11 cellular contexts compared by ENCODE assay signal in genomic region chr17:77479817-77480508, GRCh38.
DNase-seq lines count a peak whose midpoint lies in the region; ATAC-seq and TF ChIP-seq lines count a peak whose summit lies in the region.
"Had no signal": no experiment of that assay in that cellular context is flagged by ENCODE, and none has a peak within 500 bp of the region (broad histone marks: within the 10 kb centered on the region; RNA-seq: fewer than 3 reads in every experiment).

No MANE protein-coding gene starts in this region.

- ATAC-seq in GM21723 (IDR thresholded peaks at IDR 0.05; ENCODE audit: unreplicated experiment) (no peak), GM19463 (IDR thresholded peaks at IDR 0.05; ENCODE audit: unreplicated experiment) (no peak)
- ATAC-seq: K562; natural killer cell treated with Interleukin-12 subunit alpha and Interleukin-12 subunit beta and Interleukin-15 and Interleukin-18, amount 100 ng/mL, for 72 hours had no signal

- peak overlapping the region; percentile 29 for H2AK5ac ChIP-seq in mesenchymal stem cell (ENCODE audit: low read length, severe bottlenecking)

- no peak for TF ChIP-seq CTCF in left ventricle myocardium inferior (IDR thresholded peaks at IDR 0.05; ENCODE audit: borderline replicate concordance)
- no peak for TF ChIP-seq CTCF in right atrium auricular region (IDR thresholded peaks at IDR 0.05)
- no peak for TF ChIP-seq CTCF in vagina (IDR thresholded peaks at IDR 0.05)

- peak overlapping the region; percentile 97 for H4K91ac ChIP-seq in mesenchymal stem cell (ENCODE audit: low read length)

- no peak for DNase-seq in left ventricle myocardium inferior
- no peak for DNase-seq in right atrium auricular region (ENCODE audit: low spot score)
- peak; percentile 38 for DNase-seq in adipocyte (ENCODE audit: low read depth)
- peak; percentile 81 for DNase-seq in mesenchymal stem cell
- DNase-seq in vagina (ENCODE audit: extremely low spot score in 2 of 2) = no peak
- no peak for DNase-seq in stimulated activated CD8-positive, alpha-beta memory T cell treated with anti-CD3 and anti-CD28 coated beads, Interleukin-4, amount 100 ng/mL, for 48 hours
- DNase-seq: AML-193 had no signal

- 31% methylated on average over 15 of the region's 15 CpGs for WGBS in mesenchymal stem cell

- H2BK5ac ChIP-seq in mesenchymal stem cell (ENCODE audit: low read depth, low read length, poor library complexity, severe bottlenecking) = no peak overlapping the region

- H3K4ac ChIP-seq in mesenchymal stem cell (ENCODE audit: low read depth in 1 of 2, low read length in 2 of 2) = peak overlapping the region; percentile 27 to 35

- H2BK15ac ChIP-seq in mesenchymal stem cell (ENCODE audit: low read depth, poor library complexity, severe bottlenecking) = peak overlapping the region; percentile 33

- peaks cover 21% of the 10 kb centered on the region for H3K36me3 ChIP-seq in left ventricle myocardium inferior
- H3K36me3 ChIP-seq in right atrium auricular region = peaks cover 19% of the 10 kb centered on the region
- H3K36me3 ChIP-seq in adipocyte (ENCODE audit: control insufficient read depth, insufficient read depth, low read length, severe bottlenecking) = peaks cover 23% of the 10 kb centered on the region
- peaks cover 28 to 47% of the 10 kb centered on the region in 2 experiments for H3K36me3 ChIP-seq in mesenchymal stem cell (ENCODE audit: control insufficient read depth in 1 of 2, insufficient read depth in 2 of 2, low read depth in 1 of 2, low read length in 2 of 2)
- H3K36me3 ChIP-seq in vagina = peaks cover 0 to 21% of the 10 kb centered on the region in 2 donors

- H3K79me1 ChIP-seq in mesenchymal stem cell (replicated peaks; ENCODE audit: low read length, poor library complexity, severe bottlenecking) = peaks cover 22% of the 10 kb centered on the region

- no peak overlapping the region for H2AFZ ChIP-seq in mesenchymal stem cell (ENCODE audit: low read depth, low read length)

- peak overlapping the region; percentile 96 for H4K8ac ChIP-seq in mesenchymal stem cell (ENCODE audit: low read length)

- peak overlapping the region; percentile 90 for H2BK120ac ChIP-seq in mesenchymal stem cell (ENCODE audit: low read depth, low read length)

- H3K4me2 ChIP-seq in mesenchymal stem cell (ENCODE audit: low read length, poor library complexity, severe bottlenecking) = peak overlapping the region; percentile 17

- no peak overlapping the region for H3K4me3 ChIP-seq in left ventricle myocardium inferior
- H3K4me3 ChIP-seq in right atrium auricular region = no peak overlapping the region
- H3K4me3 ChIP-seq in adipocyte (ENCODE audit: low read length) = no peak overlapping the region
- no peak overlapping the region for H3K4me3 ChIP-seq in mesenchymal stem cell (ENCODE audit: insufficient read depth in 1 of 2, low read depth in 1 of 2, low read length in 2 of 2)
- peak overlapping the region in 1 of 2 donors; percentile 12 for H3K4me3 ChIP-seq in vagina
- H3K4me3 ChIP-seq: K562 had no signal

- H3K14ac ChIP-seq in mesenchymal stem cell (ENCODE audit: low read length in 2 of 2) = peak overlapping the region in 1 of 2 experiments; percentile 79

- H3K23ac ChIP-seq in mesenchymal stem cell (ENCODE audit: low read length in 2 of 2) = no peak overlapping the region

- peaks cover 70% of the 10 kb centered on the region for H3K4me1 ChIP-seq in left ventricle myocardium inferior
- peaks cover 0 to 36% of the 10 kb centered on the region in 2 donors for H3K4me1 ChIP-seq in right atrium auricular region
- H3K4me1 ChIP-seq in adipocyte (ENCODE audit: control insufficient read depth, insufficient read depth, low read length) = peaks cover 55% of the 10 kb centered on the region
- peaks cover 64% of the 10 kb centered on the region for H3K4me1 ChIP-seq in mesenchymal stem cell (ENCODE audit: control insufficient read depth, insufficient read depth, low read depth, low read length)
- H3K4me1 ChIP-seq in vagina = peaks cover 91% of the 10 kb centered on the region

- H3K9ac ChIP-seq in adipocyte (ENCODE audit: low read length) (peak overlapping the region; percentile 47), mesenchymal stem cell (ENCODE audit: low read length) (peak overlapping the region; percentile 49)

- intact Hi-C loops in left ventricle myocardium inferior (cut with micrococcal nuclease) (no loop called here), vagina (cut with DNase I) (loop anchor here (10.0 kb wide), 1 partner anchor 105 kb away; no protein-coding TSS in a partner anchor)

- peak overlapping the region; percentile 16 for H3K27ac ChIP-seq in left ventricle myocardium inferior (replicated peaks)
- no peak overlapping the region for H3K27ac ChIP-seq in right atrium auricular region
- peak overlapping the region; percentile 3 for H3K27ac ChIP-seq in mesenchymal stem cell (ENCODE audit: low read length, poor library complexity, severe bottlenecking)
- peak overlapping the region; percentile 90 for H3K27ac ChIP-seq in vagina

- no peak for TF ChIP-seq POLR2A in vagina (IDR thresholded peaks at IDR 0.05)

- peak overlapping the region; percentile 72 to 95 for H3K18ac ChIP-seq in mesenchymal stem cell (ENCODE audit: low read depth in 1 of 2, low read length in 2 of 2)

- H3K27me3 ChIP-seq in left ventricle myocardium inferior (ENCODE audit: low read depth) (no peaks in the 10 kb centered on the region), right atrium auricular region (no peaks in the 10 kb centered on the region), adipocyte (replicated peaks; ENCODE audit: control insufficient read depth, insufficient read depth, low read length) (no peaks in the 10 kb centered on the region), mesenchymal stem cell (ENCODE audit: control insufficient read depth in 1 of 2, insufficient read depth in 1 of 2, low read length in 2 of 2) (no peaks in the 10 kb centered on the region), vagina (no peaks in the 10 kb centered on the region)

- peak overlapping the region; percentile 57 to 73 for H2BK12ac ChIP-seq in mesenchymal stem cell (ENCODE audit: low read length in 2 of 2)

- no peaks in the 10 kb centered on the region for H3K9me3 ChIP-seq in left ventricle myocardium inferior (replicated peaks)
- H3K9me3 ChIP-seq in right atrium auricular region = no peaks in the 10 kb centered on the region
- H3K9me3 ChIP-seq in adipocyte (ENCODE audit: control insufficient read depth, low read length) = no peaks in the 10 kb centered on the region
- no peaks in the 10 kb centered on the region for H3K9me3 ChIP-seq in mesenchymal stem cell (ENCODE audit: control insufficient read depth, low read length)
- no peaks in the 10 kb centered on the region for H3K9me3 ChIP-seq in vagina

Comparison
In these comparisons a context has a peak if more than half of its experiments do, and no peak if none do; other contexts are left out.
1. H3K27ac ChIP-seq: peak in left ventricle myocardium inferior (single experiment), mesenchymal stem cell (single experiment) and vagina (single experiment); none in right atrium auricular region (0 of 2).
2. DNase-seq: peak in adipocyte (single experiment) and mesenchymal stem cell (single experiment); none in left ventricle myocardium inferior (single experiment), right atrium auricular region (single experiment), vagina (0 of 2) and stimulated activated CD8-positive, alpha-beta memory T cell treated with anti-CD3 and anti-CD28 coated beads, Interleukin-4, amount 100 ng/mL, for 48 hours (single experiment).